ENCODE assay signal across 1 cellular context in the genomic region with DNA sequence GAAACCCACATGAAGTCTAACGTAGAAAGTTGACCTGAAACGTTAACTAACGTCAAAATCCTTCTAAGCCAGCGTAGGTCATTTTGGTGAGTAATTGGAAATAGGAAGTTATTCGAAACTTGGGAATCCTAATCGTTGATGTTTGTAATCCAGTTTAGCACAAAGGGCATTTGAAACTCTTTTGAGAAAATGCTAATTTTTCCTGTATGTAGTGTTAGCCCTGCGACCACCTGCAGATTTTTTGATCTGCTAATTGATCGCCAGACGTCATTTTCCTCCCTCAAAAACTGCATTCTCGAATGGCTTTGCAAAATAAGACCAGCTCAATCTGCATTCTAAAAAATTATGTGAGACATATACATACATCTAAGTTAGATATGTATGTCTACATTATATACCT.
TF ChIP-seq lines count a peak whose summit lies in the region.

No MANE protein-coding gene starts in this region.

TF ChIP-seq in HepG2, 621 proteins besides CTCF, POLR2A, EP300 and RAD21:
- no peak for TF ChIP-seq CHD4 (IDR thresholded peaks at IDR 0.05; ENCODE audit: borderline replicate concordance, low read length)
- TF ChIP-seq ZNF883 (CRISPR knock-in tag; IDR thresholded peaks at IDR 0.05; ENCODE audit: not compliant biosample characterization) = no peak
- TF ChIP-seq POGZ (CRISPR knock-in tag; IDR thresholded peaks at IDR 0.05) = no peak
- no peak for TF ChIP-seq RFX1 (IDR thresholded peaks at IDR 0.05)
- TF ChIP-seq ZNF841 (CRISPR knock-in tag; IDR thresholded peaks at IDR 0.05; ENCODE audit: borderline replicate concordance) = no peak
- no peak for TF ChIP-seq TRIM24 (CRISPR knock-in tag; IDR thresholded peaks at IDR 0.05)
- TF ChIP-seq NFIB (CRISPR knock-in tag; IDR thresholded peaks at IDR 0.05; ENCODE audit: borderline replicate concordance) = no peak
- no peak for TF ChIP-seq ZNF709 (CRISPR knock-in tag; IDR thresholded peaks at IDR 0.05)
- TF ChIP-seq, protein P1, sequence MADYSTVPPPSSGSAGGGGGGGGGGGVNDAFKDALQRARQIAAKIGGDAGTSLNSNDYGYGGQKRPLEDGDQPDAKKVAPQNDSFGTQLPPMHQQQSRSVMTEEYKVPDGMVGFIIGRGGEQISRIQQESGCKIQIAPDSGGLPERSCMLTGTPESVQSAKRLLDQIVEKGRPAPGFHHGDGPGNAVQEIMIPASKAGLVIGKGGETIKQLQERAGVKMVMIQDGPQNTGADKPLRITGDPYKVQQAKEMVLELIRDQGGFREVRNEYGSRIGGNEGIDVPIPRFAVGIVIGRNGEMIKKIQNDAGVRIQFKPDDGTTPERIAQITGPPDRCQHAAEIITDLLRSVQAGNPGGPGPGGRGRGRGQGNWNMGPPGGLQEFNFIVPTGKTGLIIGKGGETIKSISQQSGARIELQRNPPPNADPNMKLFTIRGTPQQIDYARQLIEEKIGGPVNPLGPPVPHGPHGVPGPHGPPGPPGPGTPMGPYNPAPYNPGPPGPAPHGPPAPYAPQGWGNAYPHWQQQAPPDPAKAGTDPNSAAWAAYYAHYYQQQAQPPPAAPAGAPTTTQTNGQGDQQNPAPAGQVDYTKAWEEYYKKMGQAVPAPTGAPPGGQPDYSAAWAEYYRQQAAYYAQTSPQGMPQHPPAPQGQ (CRISPR knock-in tag; IDR thresholded peaks at IDR 0.05; ENCODE audit: borderline replicate concordance) = no peak
- TF ChIP-seq, protein P2, sequence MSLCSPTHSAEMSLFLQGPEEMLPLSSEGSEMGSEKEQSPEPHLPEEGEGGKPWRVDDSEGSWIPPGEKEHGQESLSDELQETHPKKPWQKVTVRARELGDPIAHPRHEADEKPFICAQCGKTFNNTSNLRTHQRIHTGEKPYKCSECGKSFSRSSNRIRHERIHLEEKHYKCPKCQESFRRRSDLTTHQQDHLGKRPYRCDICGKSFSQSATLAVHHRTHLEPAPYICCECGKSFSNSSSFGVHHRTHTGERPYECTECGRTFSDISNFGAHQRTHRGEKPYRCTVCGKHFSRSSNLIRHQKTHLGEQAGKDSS (CRISPR knock-in tag; IDR thresholded peaks at IDR 0.05; ENCODE audit: borderline replicate concordance, low read depth) = no peak
- no peak for TF ChIP-seq ZNF713 (CRISPR knock-in tag; IDR thresholded peaks at IDR 0.05)
- TF ChIP-seq, protein P3, sequence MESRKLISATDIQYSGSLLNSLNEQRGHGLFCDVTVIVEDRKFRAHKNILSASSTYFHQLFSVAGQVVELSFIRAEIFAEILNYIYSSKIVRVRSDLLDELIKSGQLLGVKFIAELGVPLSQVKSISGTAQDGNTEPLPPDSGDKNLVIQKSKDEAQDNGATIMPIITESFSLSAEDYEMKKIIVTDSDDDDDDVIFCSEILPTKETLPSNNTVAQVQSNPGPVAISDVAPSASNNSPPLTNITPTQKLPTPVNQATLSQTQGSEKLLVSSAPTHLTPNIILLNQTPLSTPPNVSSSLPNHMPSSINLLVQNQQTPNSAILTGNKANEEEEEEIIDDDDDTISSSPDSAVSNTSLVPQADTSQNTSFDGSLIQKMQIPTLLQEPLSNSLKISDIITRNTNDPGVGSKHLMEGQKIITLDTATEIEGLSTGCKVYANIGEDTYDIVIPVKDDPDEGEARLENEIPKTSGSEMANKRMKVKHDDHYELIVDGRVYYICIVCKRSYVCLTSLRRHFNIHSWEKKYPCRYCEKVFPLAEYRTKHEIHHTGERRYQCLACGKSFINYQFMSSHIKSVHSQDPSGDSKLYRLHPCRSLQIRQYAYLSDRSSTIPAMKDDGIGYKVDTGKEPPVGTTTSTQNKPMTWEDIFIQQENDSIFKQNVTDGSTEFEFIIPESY (CRISPR knock-in tag; IDR thresholded peaks at IDR 0.05) = no peak
- no peak for TF ChIP-seq CENPX (CRISPR knock-in tag; IDR thresholded peaks at IDR 0.05)
- TF ChIP-seq CCAR2 (optimal IDR thresholded peaks at IDR 0.05; ENCODE audit: low read depth, low read length) = no peak
- TF ChIP-seq ZSCAN9 (CRISPR knock-in tag; IDR thresholded peaks at IDR 0.05; ENCODE audit: borderline replicate concordance) = no peak
